8 cellular contexts compared by ENCODE assay signal in genomic region chr1:223845810-223846667, GRCh38. TPM values are rescaled to one million over a fixed set of nuclear protein-coding genes. Genes with fewer than 3 reads are reported as not detected.
DNase-seq lines count a peak whose midpoint lies in the region; ATAC-seq and TF ChIP-seq lines count a peak whose summit lies in the region.

Gene TP53BP2, minus strand, starts transcription at chr1:223845947. Its CDS starts 267 bp downstream, at chr1:223845680.

- peak; percentile 81 for DNase-seq in DMS79 treated with DMSO at 0.1 percent for 48 hours (lab: John Stamatoyannopoulos, UW)
- peak; percentile 47 for DNase-seq in Panc1 (ENCODE audit: low read depth, low spot score)
- DNase-seq in activated T-cell treated with anti-CD3 and anti-CD28 coated beads, Interleukin-2, amount 50 U/mL, for 4 hours = peak; percentile 83
- DNase-seq in stimulated activated CD8-positive, alpha-beta memory T cell treated with anti-CD3 and anti-CD28 coated beads, Interleukin-7, amount 100 ng/mL, for 48 hours (ENCODE audit: extremely low read depth in 1 of 2, low read depth in 1 of 2) = peak; percentile 69 to 74

- peak; percentile 94 for TF ChIP-seq CTCF in Panc1 (IDR thresholded peaks at IDR 0.05)

- in situ Hi-C loops in Panc1 (cut with HindIII; ENCODE audit: low pct_unique_long_range_greater_than_20kb, low sequenced_read_pairs) = no loop called here

- H3K4me3 Mint-ChIP-seq in IgD-negative memory B cell = peak within 1 kb of the TSS; percentile 95 to 98 (median 97)
- H3K4me3 Mint-ChIP-seq in activated T-cell treated with anti-CD3 and anti-CD28 coated beads, Interleukin-2, amount 50 U/mL, for 4 hours = peak within 1 kb of the TSS; percentile 97

- H3K27ac Mint-ChIP-seq in IgD-negative memory B cell = peak within 1 kb of the TSS; percentile 97 to 98 (median 98)

- H3K9me3 Mint-ChIP-seq in IgD-negative memory B cell = no peaks in the 10 kb centered on the region
- peaks cover 4% of the 10 kb centered on the region for H3K9me3 Mint-ChIP-seq in activated T-cell treated with anti-CD3 and anti-CD28 coated beads, Interleukin-2, amount 50 U/mL, for 4 hours

- BruUV-seq in Panc1 (replicated peaks; lab: Mats Ljungman, UMichigan) = TSS peak; percentile 100

- H3K9me3 ChIP-seq in Panc1 (ENCODE audit: control insufficient read depth, insufficient read depth, low read depth, low read length) = no peaks in the 10 kb centered on the region
- H3K9me3 ChIP-seq in muscle layer of duodenum (ENCODE audit: control insufficient read depth in 1 of 2, low read length in 2 of 2) = no peaks in the 10 kb centered on the region

- CTCF ChIA-PET in Panc1 (lab: Charles Lee) = interaction anchor here (0.6 kb wide), 1 partner anchor 261 kb away, joined by 3 read pairs; no protein-coding TSS in a partner anchor

- H3K27ac ChIP-seq in Panc1 (ENCODE audit: low read length) = peak within 1 kb of the TSS; percentile 89
- peak within 1 kb of the TSS; percentile 98 for H3K27ac ChIP-seq in muscle layer of duodenum (ENCODE audit: low read length)

- peaks cover 21 to 30% (median 28%) of the 10 kb centered on the region in 3 donors for H3K4me1 Mint-ChIP-seq in IgD-negative memory B cell
- H3K4me1 Mint-ChIP-seq in activated T-cell treated with anti-CD3 and anti-CD28 coated beads, Interleukin-2, amount 50 U/mL, for 4 hours (ENCODE audit: low read depth) = peaks cover 40% of the 10 kb centered on the region

- no peaks in the 10 kb centered on the region for H3K27me3 Mint-ChIP-seq in IgD-negative memory B cell
- no peaks in the 10 kb centered on the region for H3K27me3 Mint-ChIP-seq in activated T-cell treated with anti-CD3 and anti-CD28 coated beads, Interleukin-2, amount 50 U/mL, for 4 hours (ENCODE audit: low read depth)

- intact Hi-C loops in Panc1 (cut with micrococcal nuclease; ENCODE audit: unreplicated experiment) = no loop called here

- H3K4me1 ChIP-seq in Panc1 (ENCODE audit: control insufficient read depth, insufficient read depth, low read length) (peaks cover 21% of the 10 kb centered on the region), muscle layer of duodenum (ENCODE audit: control insufficient read depth in 1 of 2, insufficient read depth in 2 of 2, low read length in 2 of 2) (peaks cover 5 to 27% of the 10 kb centered on the region in 2 donors)

- H3K27me3 ChIP-seq in Panc1 (ENCODE audit: control insufficient read depth, insufficient read depth, low read length) = no peaks in the 10 kb centered on the region
- H3K27me3 ChIP-seq in muscle layer of duodenum (ENCODE audit: low read depth, low read length) = no peaks in the 10 kb centered on the region

- ATAC-seq in GM21576 (IDR thresholded peaks at IDR 0.05; ENCODE audit: unreplicated experiment) = peak; percentile 66
- peak; percentile 93 for ATAC-seq in Panc1
- peak; percentile 83 to 87 for ATAC-seq in activated T-cell treated with anti-CD3 and anti-CD28 coated beads, Interleukin-2, amount 50 U/mL, for 4 hours
- peak; percentile 95 for ATAC-seq in esophagus mucosa

- POLR2A ChIA-PET in Panc1 (lab: Charles Lee) = interaction anchor here (1.0 kb wide), 1 partner anchor 145 kb away, joined by 3 read pairs; no protein-coding TSS in a partner anchor

- H3K36me3 Mint-ChIP-seq in IgD-negative memory B cell = no peaks in the 10 kb centered on the region
- H3K36me3 Mint-ChIP-seq in activated T-cell treated with anti-CD3 and anti-CD28 coated beads, Interleukin-2, amount 50 U/mL, for 4 hours (ENCODE audit: insufficient read depth) = no peaks in the 10 kb centered on the region

- H3K36me3 ChIP-seq in Panc1 (ENCODE audit: control insufficient read depth, insufficient read depth, low read length) = no peaks in the 10 kb centered on the region; the same call in 1 of the 2 replicates
- H3K36me3 ChIP-seq in muscle layer of duodenum (ENCODE audit: control insufficient read depth in 1 of 2, insufficient read depth in 2 of 2, low read length in 2 of 2) = peaks cover 0 to 12% of the 10 kb centered on the region in 2 donors

- H3K4me3 ChIP-seq in Panc1 (ENCODE audit: low read depth in 2 of 2, low read length in 2 of 2) = peak within 1 kb of the TSS; percentile 75 to 96
- peak within 1 kb of the TSS; percentile 72 to 97 for H3K4me3 ChIP-seq in muscle layer of duodenum (ENCODE audit: low read depth in 1 of 2, low read length in 2 of 2)

RNA-seq across cellular contexts. Expression of gene TP53BP2, which starts in this region (rescaled TPM):
- 15.2 TPM for polyA plus RNA-seq in IgD-negative memory B cell
- total RNA-seq in Panc1 (2021; ENCODE audit: unreplicated experiment) (51.4 TPM), esophagus mucosa (26.0 TPM)
- 24.4 TPM for polyA plus RNA-seq in Panc1 (2012; ENCODE audit: insufficient read length)
- total RNA-seq in activated T-cell treated with anti-CD3 and anti-CD28 coated beads, Interleukin-2, amount 50 U/mL, for 4 hours = 10 to 100 TPM; 60.9 to 89.1 (median 79.1) TPM

Comparison
In these comparisons a context has a peak if more than half of its experiments do, and no peak if none do; other contexts are left out.
1. Peak in every context shown above with its lines: DNase-seq, ATAC-seq, H3K4me3 ChIP-seq and H3K27ac ChIP-seq.